8 cellular contexts compared by ENCODE assay signal in genomic region chr10:72048450-72049124, GRCh38. TPM values are rescaled to one million over a fixed set of nuclear protein-coding genes. Genes with fewer than 3 reads are reported as not detected.
DNase-seq lines count a peak whose midpoint lies in the region; ATAC-seq, FAIRE-seq and TF ChIP-seq lines count a peak whose summit lies in the region.

No MANE protein-coding gene starts in this region.

- H3K27me3 ChIP-seq in breast epithelium = no peaks in the 10 kb centered on the region

- peaks cover 0 to 7% of the 10 kb centered on the region in 2 donors for H3K4me1 ChIP-seq in breast epithelium

- ATAC-seq in HG03159 (IDR thresholded peaks at IDR 0.05; ENCODE audit: unreplicated experiment) (peak; percentile 64), GM21515 (IDR thresholded peaks at IDR 0.05; ENCODE audit: unreplicated experiment) (no peak)

- no peaks in the 10 kb centered on the region for H3K36me3 ChIP-seq in breast epithelium

- DNase-seq in NCI-H345 (lab: John Stamatoyannopoulos, UW) (peak; percentile 84), breast epithelium (ENCODE audit: low spot score in 2 of 2) (peak; percentile 86 to 93), inferior parietal cortex (ENCODE audit: extremely low spot score) (peak; percentile 99)
- peak; percentile 84 to 96 (median 84) for DNase-seq in stimulated activated CD4-positive, alpha-beta T cell treated with anti-CD3 and anti-CD28 coated beads, Interleukin-12 subunit alpha, Interleukin-12 subunit beta, amount 100 ng/mL, for 48 hours (ENCODE audit: low read depth in 2 of 3, low spot score in 1 of 3)

- no peak overlapping the region for H3K27ac ChIP-seq in breast epithelium

- peak; percentile 98 for TF ChIP-seq CTCF in WI38 (IDR thresholded peaks at IDR 0.05; ENCODE audit: low read depth, low read length)
- TF ChIP-seq CTCF in breast epithelium (IDR thresholded peaks at IDR 0.05) = peak; percentile 100

- H3K4me3 ChIP-seq in WI38 (ENCODE audit: low read depth, low read length) (no peak overlapping the region), breast epithelium (no peak overlapping the region)

- intact Hi-C loops in breast epithelium (cut with DNase I; ENCODE audit: low total_unique reads) = loop anchor here (5.0 kb wide), 1 partner anchor 86 kb away; the partner anchor contains the start of gene CHST3

- H3K9me3 ChIP-seq in breast epithelium = no peaks in the 10 kb centered on the region

- TF ChIP-seq POLR2A in breast epithelium (IDR thresholded peaks at IDR 0.05) = no peak

- FAIRE-seq in G401.6 (lab: Jason Lieb, UNC) = peak; percentile 97

RNA-seq across cellular contexts. Expression of gene SPOCK2, which starts 39.8 kb away (rescaled TPM):
- 1 to 10 TPM; 3.9 to 4.5 (median 4.1) TPM for total RNA-seq in breast epithelium
